Comparison of ENCODE assay signal across 1 cellular context in the genomic region with DNA sequence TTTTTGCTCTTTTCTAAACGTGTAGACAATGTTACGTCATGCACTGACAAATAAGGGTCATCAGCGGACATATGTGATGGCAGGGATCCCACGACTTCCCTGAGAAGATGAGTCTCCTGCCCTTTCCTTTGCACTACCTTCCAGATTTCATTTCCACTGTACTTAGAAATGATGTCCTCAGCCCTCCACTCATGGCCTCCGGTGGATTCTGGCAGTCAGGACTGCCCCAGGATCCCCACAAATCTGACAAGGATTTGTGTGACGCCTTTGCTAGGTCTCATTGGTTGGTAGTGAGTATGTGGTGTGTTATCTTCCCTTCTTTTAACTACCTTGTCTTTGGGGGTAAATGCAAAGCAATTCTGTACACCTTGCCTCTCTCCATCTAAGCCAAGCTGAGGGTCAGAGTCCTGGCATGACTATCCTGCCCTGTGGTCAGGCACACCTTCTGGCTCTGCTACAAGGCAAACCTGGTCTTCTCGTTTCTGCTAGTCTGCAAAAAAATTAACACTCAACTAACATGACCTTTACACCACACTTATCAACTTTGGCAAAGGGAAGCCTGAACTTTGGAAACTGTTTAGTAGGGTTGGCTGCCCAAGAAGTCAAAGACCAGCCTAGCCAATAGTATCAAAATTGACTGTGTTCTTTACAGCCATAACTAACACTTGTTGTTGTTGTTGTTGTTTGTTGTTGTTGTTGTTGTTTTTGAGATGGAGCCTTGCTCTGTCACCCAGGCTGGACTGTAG.
TF ChIP-seq lines count a peak whose summit lies in the region.

No MANE protein-coding gene starts in this region.

TF ChIP-seq in HepG2, 621 proteins besides CTCF, POLR2A, EP300 and RAD21 (continued from another document and continues in another):
- TF ChIP-seq, protein P1, sequence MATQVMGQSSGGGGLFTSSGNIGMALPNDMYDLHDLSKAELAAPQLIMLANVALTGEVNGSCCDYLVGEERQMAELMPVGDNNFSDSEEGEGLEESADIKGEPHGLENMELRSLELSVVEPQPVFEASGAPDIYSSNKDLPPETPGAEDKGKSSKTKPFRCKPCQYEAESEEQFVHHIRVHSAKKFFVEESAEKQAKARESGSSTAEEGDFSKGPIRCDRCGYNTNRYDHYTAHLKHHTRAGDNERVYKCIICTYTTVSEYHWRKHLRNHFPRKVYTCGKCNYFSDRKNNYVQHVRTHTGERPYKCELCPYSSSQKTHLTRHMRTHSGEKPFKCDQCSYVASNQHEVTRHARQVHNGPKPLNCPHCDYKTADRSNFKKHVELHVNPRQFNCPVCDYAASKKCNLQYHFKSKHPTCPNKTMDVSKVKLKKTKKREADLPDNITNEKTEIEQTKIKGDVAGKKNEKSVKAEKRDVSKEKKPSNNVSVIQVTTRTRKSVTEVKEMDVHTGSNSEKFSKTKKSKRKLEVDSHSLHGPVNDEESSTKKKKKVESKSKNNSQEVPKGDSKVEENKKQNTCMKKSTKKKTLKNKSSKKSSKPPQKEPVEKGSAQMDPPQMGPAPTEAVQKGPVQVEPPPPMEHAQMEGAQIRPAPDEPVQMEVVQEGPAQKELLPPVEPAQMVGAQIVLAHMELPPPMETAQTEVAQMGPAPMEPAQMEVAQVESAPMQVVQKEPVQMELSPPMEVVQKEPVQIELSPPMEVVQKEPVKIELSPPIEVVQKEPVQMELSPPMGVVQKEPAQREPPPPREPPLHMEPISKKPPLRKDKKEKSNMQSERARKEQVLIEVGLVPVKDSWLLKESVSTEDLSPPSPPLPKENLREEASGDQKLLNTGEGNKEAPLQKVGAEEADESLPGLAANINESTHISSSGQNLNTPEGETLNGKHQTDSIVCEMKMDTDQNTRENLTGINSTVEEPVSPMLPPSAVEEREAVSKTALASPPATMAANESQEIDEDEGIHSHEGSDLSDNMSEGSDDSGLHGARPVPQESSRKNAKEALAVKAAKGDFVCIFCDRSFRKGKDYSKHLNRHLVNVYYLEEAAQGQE (IDR thresholded peaks at IDR 0.05; ENCODE audit: borderline replicate concordance in 1 of 2, low read depth in 1 of 2, low read length in 2 of 2), result no peak
- TF ChIP-seq, protein P2, sequence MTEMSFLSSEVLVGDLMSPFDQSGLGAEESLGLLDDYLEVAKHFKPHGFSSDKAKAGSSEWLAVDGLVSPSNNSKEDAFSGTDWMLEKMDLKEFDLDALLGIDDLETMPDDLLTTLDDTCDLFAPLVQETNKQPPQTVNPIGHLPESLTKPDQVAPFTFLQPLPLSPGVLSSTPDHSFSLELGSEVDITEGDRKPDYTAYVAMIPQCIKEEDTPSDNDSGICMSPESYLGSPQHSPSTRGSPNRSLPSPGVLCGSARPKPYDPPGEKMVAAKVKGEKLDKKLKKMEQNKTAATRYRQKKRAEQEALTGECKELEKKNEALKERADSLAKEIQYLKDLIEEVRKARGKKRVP (CRISPR knock-in tag; IDR thresholded peaks at IDR 0.05), result no peak
- TF ChIP-seq ZNF724P (CRISPR knock-in tag; IDR thresholded peaks at IDR 0.05; ENCODE audit: borderline replicate concordance), result no peak
- TF ChIP-seq DNMT3B (CRISPR knock-in tag; conservative IDR thresholded peaks at IDR 0.05), result no peak
- no peak for TF ChIP-seq ZNF678 (CRISPR knock-in tag; IDR thresholded peaks at IDR 0.05)
- TF ChIP-seq ZNF207 (IDR thresholded peaks at IDR 0.05; ENCODE audit: borderline replicate concordance), result no peak
- no peak for TF ChIP-seq EED (CRISPR knock-in tag; IDR thresholded peaks at IDR 0.05)
- TF ChIP-seq, protein P3, sequence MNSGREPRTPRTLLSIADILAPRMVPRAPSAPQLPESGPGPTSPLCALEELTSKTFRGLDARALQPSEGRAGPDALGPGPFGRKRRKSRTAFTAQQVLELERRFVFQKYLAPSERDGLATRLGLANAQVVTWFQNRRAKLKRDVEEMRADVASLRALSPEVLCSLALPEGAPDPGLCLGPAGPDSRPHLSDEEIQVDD (CRISPR knock-in tag; IDR thresholded peaks at IDR 0.05; ENCODE audit: borderline replicate concordance), result no peak
- TF ChIP-seq ZNF17 (CRISPR knock-in tag; IDR thresholded peaks at IDR 0.05), result no peak
- no peak for TF ChIP-seq NR2F1 (CRISPR knock-in tag; IDR thresholded peaks at IDR 0.05)
- no peak for TF ChIP-seq ZBTB7A (CRISPR knock-in tag; IDR thresholded peaks at IDR 0.05)
- no peak for TF ChIP-seq SYNCRIP (IDR thresholded peaks at IDR 0.05; ENCODE audit: insufficient read depth, low read depth, low read length)
- TF ChIP-seq, protein P4, sequence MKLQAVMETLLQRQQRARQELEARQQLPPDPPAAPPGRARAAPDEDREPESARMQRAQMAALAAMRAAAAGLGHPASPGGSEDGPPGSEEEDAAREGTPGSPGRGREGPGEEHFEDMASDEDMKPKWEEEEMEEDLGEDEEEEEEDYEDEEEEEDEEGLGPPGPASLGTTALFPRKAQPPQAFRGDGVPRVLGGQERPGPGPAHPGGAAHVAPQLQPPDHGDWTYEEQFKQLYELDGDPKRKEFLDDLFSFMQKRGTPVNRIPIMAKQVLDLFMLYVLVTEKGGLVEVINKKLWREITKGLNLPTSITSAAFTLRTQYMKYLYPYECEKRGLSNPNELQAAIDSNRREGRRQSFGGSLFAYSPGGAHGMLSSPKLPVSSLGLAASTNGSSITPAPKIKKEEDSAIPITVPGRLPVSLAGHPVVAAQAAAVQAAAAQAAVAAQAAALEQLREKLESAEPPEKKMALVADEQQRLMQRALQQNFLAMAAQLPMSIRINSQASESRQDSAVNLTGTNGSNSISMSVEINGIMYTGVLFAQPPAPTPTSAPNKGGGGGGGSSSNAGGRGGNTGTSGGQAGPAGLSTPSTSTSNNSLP (IDR thresholded peaks at IDR 0.05; ENCODE audit: low read depth, low read length), result no peak
- TF ChIP-seq ZNF441 (CRISPR knock-in tag; IDR thresholded peaks at IDR 0.05; ENCODE audit: borderline replicate concordance), result no peak
- no peak for TF ChIP-seq ZNF816 (CRISPR knock-in tag; IDR thresholded peaks at IDR 0.05; ENCODE audit: borderline replicate concordance)
- TF ChIP-seq ZNF350 (CRISPR knock-in tag; IDR thresholded peaks at IDR 0.05; ENCODE audit: borderline replicate concordance, low read depth), result no peak
- no peak for TF ChIP-seq POLR2G (IDR thresholded peaks at IDR 0.05; ENCODE audit: low read depth, low read length)
- 0 out of 2 replicates have a peak, but pooled peaks have one; percentile 28 for TF ChIP-seq TSC22D2 (CRISPR knock-in tag; IDR thresholded peaks at IDR 0.05; ENCODE audit: borderline replicate concordance)
- no peak for TF ChIP-seq KLF6 (CRISPR knock-in tag; IDR thresholded peaks at IDR 0.05)
- peak; percentile 83 for TF ChIP-seq ZNF501 (CRISPR knock-in tag; IDR thresholded peaks at IDR 0.05)
- TF ChIP-seq, protein P5, sequence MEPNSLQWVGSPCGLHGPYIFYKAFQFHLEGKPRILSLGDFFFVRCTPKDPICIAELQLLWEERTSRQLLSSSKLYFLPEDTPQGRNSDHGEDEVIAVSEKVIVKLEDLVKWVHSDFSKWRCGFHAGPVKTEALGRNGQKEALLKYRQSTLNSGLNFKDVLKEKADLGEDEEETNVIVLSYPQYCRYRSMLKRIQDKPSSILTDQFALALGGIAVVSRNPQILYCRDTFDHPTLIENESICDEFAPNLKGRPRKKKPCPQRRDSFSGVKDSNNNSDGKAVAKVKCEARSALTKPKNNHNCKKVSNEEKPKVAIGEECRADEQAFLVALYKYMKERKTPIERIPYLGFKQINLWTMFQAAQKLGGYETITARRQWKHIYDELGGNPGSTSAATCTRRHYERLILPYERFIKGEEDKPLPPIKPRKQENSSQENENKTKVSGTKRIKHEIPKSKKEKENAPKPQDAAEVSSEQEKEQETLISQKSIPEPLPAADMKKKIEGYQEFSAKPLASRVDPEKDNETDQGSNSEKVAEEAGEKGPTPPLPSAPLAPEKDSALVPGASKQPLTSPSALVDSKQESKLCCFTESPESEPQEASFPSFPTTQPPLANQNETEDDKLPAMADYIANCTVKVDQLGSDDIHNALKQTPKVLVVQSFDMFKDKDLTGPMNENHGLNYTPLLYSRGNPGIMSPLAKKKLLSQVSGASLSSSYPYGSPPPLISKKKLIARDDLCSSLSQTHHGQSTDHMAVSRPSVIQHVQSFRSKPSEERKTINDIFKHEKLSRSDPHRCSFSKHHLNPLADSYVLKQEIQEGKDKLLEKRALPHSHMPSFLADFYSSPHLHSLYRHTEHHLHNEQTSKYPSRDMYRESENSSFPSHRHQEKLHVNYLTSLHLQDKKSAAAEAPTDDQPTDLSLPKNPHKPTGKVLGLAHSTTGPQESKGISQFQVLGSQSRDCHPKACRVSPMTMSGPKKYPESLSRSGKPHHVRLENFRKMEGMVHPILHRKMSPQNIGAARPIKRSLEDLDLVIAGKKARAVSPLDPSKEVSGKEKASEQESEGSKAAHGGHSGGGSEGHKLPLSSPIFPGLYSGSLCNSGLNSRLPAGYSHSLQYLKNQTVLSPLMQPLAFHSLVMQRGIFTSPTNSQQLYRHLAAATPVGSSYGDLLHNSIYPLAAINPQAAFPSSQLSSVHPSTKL (CRISPR knock-in tag; IDR thresholded peaks at IDR 0.05), result peak; percentile 36; the same call in 1 of the 2 replicates
- TF ChIP-seq, protein P6, sequence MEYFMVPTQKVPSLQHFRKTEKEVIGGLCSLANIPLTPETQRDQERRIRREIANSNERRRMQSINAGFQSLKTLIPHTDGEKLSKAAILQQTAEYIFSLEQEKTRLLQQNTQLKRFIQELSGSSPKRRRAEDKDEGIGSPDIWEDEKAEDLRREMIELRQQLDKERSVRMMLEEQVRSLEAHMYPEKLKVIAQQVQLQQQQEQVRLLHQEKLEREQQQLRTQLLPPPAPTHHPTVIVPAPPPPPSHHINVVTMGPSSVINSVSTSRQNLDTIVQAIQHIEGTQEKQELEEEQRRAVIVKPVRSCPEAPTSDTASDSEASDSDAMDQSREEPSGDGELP (IDR thresholded peaks at IDR 0.05; ENCODE audit: borderline replicate concordance, low read depth), result no peak
- no peak for TF ChIP-seq SMAD9 (CRISPR knock-in tag; IDR thresholded peaks at IDR 0.05)
- no peak for TF ChIP-seq NFE2L1 (CRISPR knock-in tag; IDR thresholded peaks at IDR 0.05; ENCODE audit: borderline replicate concordance)
- TF ChIP-seq ARNTL (CRISPR knock-in tag; IDR thresholded peaks at IDR 0.05), result no peak
- TF ChIP-seq, protein P7, sequence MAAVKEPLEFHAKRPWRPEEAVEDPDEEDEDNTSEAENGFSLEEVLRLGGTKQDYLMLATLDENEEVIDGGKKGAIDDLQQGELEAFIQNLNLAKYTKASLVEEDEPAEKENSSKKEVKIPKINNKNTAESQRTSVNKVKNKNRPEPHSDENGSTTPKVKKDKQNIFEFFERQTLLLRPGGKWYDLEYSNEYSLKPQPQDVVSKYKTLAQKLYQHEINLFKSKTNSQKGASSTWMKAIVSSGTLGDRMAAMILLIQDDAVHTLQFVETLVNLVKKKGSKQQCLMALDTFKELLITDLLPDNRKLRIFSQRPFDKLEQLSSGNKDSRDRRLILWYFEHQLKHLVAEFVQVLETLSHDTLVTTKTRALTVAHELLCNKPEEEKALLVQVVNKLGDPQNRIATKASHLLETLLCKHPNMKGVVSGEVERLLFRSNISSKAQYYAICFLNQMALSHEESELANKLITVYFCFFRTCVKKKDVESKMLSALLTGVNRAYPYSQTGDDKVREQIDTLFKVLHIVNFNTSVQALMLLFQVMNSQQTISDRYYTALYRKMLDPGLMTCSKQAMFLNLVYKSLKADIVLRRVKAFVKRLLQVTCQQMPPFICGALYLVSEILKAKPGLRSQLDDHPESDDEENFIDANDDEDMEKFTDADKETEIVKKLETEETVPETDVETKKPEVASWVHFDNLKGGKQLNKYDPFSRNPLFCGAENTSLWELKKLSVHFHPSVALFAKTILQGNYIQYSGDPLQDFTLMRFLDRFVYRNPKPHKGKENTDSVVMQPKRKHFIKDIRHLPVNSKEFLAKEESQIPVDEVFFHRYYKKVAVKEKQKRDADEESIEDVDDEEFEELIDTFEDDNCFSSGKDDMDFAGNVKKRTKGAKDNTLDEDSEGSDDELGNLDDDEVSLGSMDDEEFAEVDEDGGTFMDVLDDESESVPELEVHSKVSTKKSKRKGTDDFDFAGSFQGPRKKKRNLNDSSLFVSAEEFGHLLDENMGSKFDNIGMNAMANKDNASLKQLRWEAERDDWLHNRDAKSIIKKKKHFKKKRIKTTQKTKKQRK (IDR thresholded peaks at IDR 0.05; ENCODE audit: low read length), result no peak
- TF ChIP-seq RARG (CRISPR knock-in tag; IDR thresholded peaks at IDR 0.05; ENCODE audit: low read depth), result no peak
- TF ChIP-seq GATAD2A (CRISPR knock-in tag; IDR thresholded peaks at IDR 0.05), result peak; percentile 40; the same call in 1 of the 2 replicates
- TF ChIP-seq AGO2 (optimal IDR thresholded peaks at IDR 0.05; ENCODE audit: low read depth, low read length), result no peak
- TF ChIP-seq NPAS2 (CRISPR knock-in tag; IDR thresholded peaks at IDR 0.05; ENCODE audit: borderline replicate concordance), result no peak
- TF ChIP-seq, protein P8, sequence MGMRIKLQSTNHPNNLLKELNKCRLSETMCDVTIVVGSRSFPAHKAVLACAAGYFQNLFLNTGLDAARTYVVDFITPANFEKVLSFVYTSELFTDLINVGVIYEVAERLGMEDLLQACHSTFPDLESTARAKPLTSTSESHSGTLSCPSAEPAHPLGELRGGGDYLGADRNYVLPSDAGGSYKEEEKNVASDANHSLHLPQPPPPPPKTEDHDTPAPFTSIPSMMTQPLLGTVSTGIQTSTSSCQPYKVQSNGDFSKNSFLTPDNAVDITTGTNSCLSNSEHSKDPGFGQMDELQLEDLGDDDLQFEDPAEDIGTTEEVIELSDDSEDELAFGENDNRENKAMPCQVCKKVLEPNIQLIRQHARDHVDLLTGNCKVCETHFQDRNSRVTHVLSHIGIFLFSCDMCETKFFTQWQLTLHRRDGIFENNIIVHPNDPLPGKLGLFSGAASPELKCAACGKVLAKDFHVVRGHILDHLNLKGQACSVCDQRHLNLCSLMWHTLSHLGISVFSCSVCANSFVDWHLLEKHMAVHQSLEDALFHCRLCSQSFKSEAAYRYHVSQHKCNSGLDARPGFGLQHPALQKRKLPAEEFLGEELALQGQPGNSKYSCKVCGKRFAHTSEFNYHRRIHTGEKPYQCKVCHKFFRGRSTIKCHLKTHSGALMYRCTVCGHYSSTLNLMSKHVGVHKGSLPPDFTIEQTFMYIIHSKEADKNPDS (CRISPR knock-in tag; IDR thresholded peaks at IDR 0.05), result no peak
- TF ChIP-seq CHD2 (IDR thresholded peaks at IDR 0.05; ENCODE audit: low read depth, low read length), result no peak
- TF ChIP-seq, protein P9, sequence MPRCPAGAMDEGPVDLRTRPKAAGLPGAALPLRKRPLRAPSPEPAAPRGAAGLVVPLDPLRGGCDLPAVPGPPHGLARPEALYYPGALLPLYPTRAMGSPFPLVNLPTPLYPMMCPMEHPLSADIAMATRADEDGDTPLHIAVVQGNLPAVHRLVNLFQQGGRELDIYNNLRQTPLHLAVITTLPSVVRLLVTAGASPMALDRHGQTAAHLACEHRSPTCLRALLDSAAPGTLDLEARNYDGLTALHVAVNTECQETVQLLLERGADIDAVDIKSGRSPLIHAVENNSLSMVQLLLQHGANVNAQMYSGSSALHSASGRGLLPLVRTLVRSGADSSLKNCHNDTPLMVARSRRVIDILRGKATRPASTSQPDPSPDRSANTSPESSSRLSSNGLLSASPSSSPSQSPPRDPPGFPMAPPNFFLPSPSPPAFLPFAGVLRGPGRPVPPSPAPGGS (CRISPR knock-in tag; IDR thresholded peaks at IDR 0.05), result peak; percentile 67; the same call in 1 of the 2 replicates
- no peak for TF ChIP-seq PCBP2 (optimal IDR thresholded peaks at IDR 0.05; ENCODE audit: low read depth, low read length, poor library complexity, severe bottlenecking)
- no peak for TF ChIP-seq SMC3 (IDR thresholded peaks at IDR 0.05; ENCODE audit: low read length)
- no peak for TF ChIP-seq GTF2F1 (IDR thresholded peaks at IDR 0.05; ENCODE audit: low read length)
- TF ChIP-seq NBN (conservative IDR thresholded peaks at IDR 0.05), result no peak
